8 cellular contexts compared by ENCODE assay signal in the genomic region with DNA sequence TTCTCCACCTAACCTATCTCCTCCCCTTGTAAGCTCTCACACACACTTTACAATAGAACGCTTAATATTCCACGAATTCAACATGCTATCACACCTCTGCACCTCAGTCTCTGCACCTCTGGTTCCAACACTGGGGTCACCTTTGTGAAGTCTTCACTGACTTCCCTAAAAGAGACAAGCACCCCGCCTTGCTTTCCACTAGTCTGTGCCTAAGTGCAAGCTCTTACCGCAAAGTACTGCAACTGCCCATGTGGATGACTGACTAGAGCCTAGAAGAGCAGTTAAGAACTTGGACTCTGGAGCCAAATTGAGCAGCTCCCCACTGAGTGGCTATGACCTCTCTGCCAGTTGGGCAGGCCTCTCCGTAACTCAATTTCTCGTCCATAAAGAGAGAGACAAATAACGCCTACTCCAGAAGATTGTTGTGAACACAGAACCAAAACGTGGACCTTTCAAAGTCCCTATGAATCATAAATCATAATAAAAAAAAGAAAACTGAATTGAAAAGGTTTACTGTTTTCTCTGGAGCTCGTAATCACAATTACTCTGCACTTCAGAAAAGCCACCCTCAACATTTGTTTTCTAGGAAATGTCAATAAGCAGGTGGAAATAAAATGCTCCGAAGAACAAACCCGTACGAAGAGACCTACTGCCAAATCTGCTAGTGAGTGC. TPM values are rescaled to one million over a fixed set of nuclear protein-coding genes. Genes with fewer than 3 reads are reported as not detected.
DNase-seq lines count a peak whose midpoint lies in the region; ATAC-seq, FAIRE-seq and TF ChIP-seq lines count a peak whose summit lies in the region.

No MANE protein-coding gene starts in this region.

- peaks cover 14% of the 10 kb centered on the region for H3K79me1 ChIP-seq in H1 (ENCODE audit: low read depth, low read length)

- H3K56ac ChIP-seq in H1 (replicated peaks; ENCODE audit: insufficient read length, low read depth, low read length): no peak overlapping the region

- H3K18ac ChIP-seq in H1 (ENCODE audit: extremely low read depth, low read length): no peak overlapping the region

- no peak overlapping the region for H3K23ac ChIP-seq in H1 (ENCODE audit: insufficient read length)

- H3K9ac ChIP-seq in H1 (replicated peaks in 1 of 4; ENCODE audit: extremely low read depth in 1 of 4, low read depth in 3 of 4, low read length in 3 of 4): peak overlapping the region in 2 of 4 experiments; percentile 82 to 92; a peak in 1 of 7 replicates

- H3K36me3 ChIP-seq in RWPE2 (ENCODE audit: low read depth) (peaks cover 5% of the 10 kb centered on the region; the same call in 1 of the 2 replicates), H1 (ENCODE audit: control insufficient read depth in 2 of 4, insufficient read depth in 4 of 4, low read length in 3 of 4) (peaks cover 0 to 4% (median 0%) of the 10 kb centered on the region in 4 experiments; a peak in 1 of 8 replicates), aorta (ENCODE audit: control insufficient read depth in 1 of 2, insufficient read depth in 2 of 2, low read length in 1 of 2) (no peaks in the 10 kb centered on the region)

- DNase-seq in A549 (ENCODE audit: low read depth in 1 of 2, low spot score in 1 of 2) (no peak), RWPE2 (ENCODE audit: low spot score) (no peak), H1 (ENCODE audit: low read depth in 1 of 2, low spot score in 2 of 2) (no peak), midbrain (lab: John Stamatoyannopoulos, UW) (peak; percentile 25), aorta (peak; percentile 28 to 51)
- DNase-seq in activated CD4-positive, alpha-beta T cell treated with anti-CD3 and anti-CD28 coated beads, Interleukin-2, amount 50 U/mL, for 4 hours: no peak

- H3K79me2 ChIP-seq in H1 (ENCODE audit: control insufficient read depth in 1 of 2, insufficient read depth in 2 of 2, low read length in 2 of 2): peaks cover 20 to 60% of the 10 kb centered on the region in 2 experiments

- intact Hi-C loops in aorta (cut with DNase I): loop anchor here (10.0 kb wide), 3 partner anchors 393 to 647 kb away; a partner anchor contains a TSS

- no peak overlapping the region for H4K91ac ChIP-seq in H1 (replicated peaks; ENCODE audit: insufficient read length, low read length)

- no peak for TF ChIP-seq EP300 in A549 (IDR thresholded peaks at IDR 0.05)
- TF ChIP-seq EP300 in H1 (IDR thresholded peaks at IDR 0.05; ENCODE audit: borderline replicate concordance in 1 of 2, low read depth in 2 of 2, low read length in 2 of 2): no peak

- peak overlapping the region; percentile 95 to 96 for H3K27ac ChIP-seq in A549
- peak overlapping the region; percentile 82 for H3K27ac ChIP-seq in RWPE2 (ENCODE audit: poor library complexity, severe bottlenecking)
- no peak overlapping the region for H3K27ac ChIP-seq in H1 (ENCODE audit: low read depth, low read length)
- peak overlapping the region; percentile 64 to 93 for H3K27ac ChIP-seq in aorta (ENCODE audit: low read depth in 1 of 2, low read length in 2 of 2)

- H2BK5ac ChIP-seq in H1 (ENCODE audit: low read depth, low read length): no peak overlapping the region

- H3K4me3 ChIP-seq in A549: peak overlapping the region; percentile 94
- peak overlapping the region; percentile 97 for H3K4me3 ChIP-seq in RWPE2 (ENCODE audit: severe bottlenecking)
- H3K4me3 ChIP-seq in H1 (ENCODE audit: extremely low read depth in 1 of 4, insufficient read depth in 2 of 4, low read depth in 3 of 4, low read length in 4 of 4): peak overlapping the region; percentile 81 to 91 (median 87)
- peak overlapping the region; percentile 84 to 92 for H3K4me3 ChIP-seq in aorta (ENCODE audit: low read length in 2 of 2)

- POLR2A ChIA-PET in A549 (lab: Yijun Ruan, JAX) (interaction anchor here (1.0 to 1.9 kb wide), 2 partner anchors 24 to 44 kb away, joined by 3 to 6 read pairs; no protein-coding TSS in a partner anchor), H1 (lab: Charles Lee; ENCODE audit: partially characterized antibody) (interaction anchor here (1.6 kb wide), 1 partner anchor 32 kb away, joined by 3 read pairs; no protein-coding TSS in a partner anchor)

- TF ChIP-seq CTCF in A549 (IDR thresholded peaks at IDR 0.05) (no peak), RWPE2 (IDR thresholded peaks at IDR 0.05; ENCODE audit: poor library complexity, severe bottlenecking) (no peak), H1 (IDR thresholded peaks at IDR 0.05; ENCODE audit: control extremely low read depth in 1 of 3, insufficient read depth in 1 of 3, low read depth in 1 of 3, low read length in 3 of 3) (no peak)

- no peak overlapping the region for H2BK15ac ChIP-seq in H1 (ENCODE audit: low read length)

- 0 out of 2 replicates have a peak, but pooled peaks cover 3% of the 10 kb centered on the region for H3K23me2 ChIP-seq in H1 (ENCODE audit: low read depth, low read length)

- no peak overlapping the region for H3K4ac ChIP-seq in H1 (replicated peaks; ENCODE audit: insufficient read length, low read depth, low read length)

- H4K20me1 ChIP-seq in H1 (replicated peaks in 1 of 2; ENCODE audit: control insufficient read depth in 1 of 2, insufficient read depth in 2 of 2, low read length in 2 of 2): peaks cover 2 to 7% of the 10 kb centered on the region in 2 experiments

- TF ChIP-seq RAD21 in A549 (conservative IDR thresholded peaks at IDR 0.05 in 1 of 2, IDR thresholded peaks at IDR 0.05 in 1 of 2) (no peak), H1 (IDR thresholded peaks at IDR 0.05 in 1 of 2, conservative IDR thresholded peaks at IDR 0.05 in 1 of 2; ENCODE audit: low read depth in 2 of 2, low read length in 2 of 2) (no peak)

- 20% methylated on average over 12 of the region's 12 CpGs for WGBS in A549 (ENCODE audit: missing lambda C conversion rate)
- WGBS in H1 (ENCODE audit: extremely low coverage in 1 of 2, insufficient coverage in 1 of 2, insufficient read length in 1 of 2, insufficient replicate concordance in 2 of 2, low coverage in 1 of 2, low lambda C conversion rate in 2 of 2, missing lambda C conversion rate in 1 of 2), 2 experiments: 82% methylated on average over 12 of the region's 12 CpGs; no CpG with 5 or more reads in 1 of the 2 experiments
- WGBS in aorta, 2 donors: 14 to 16% methylated on average over 12 of the region's 12 CpGs

- no peak overlapping the region for H4K5ac ChIP-seq in H1 (ENCODE audit: insufficient read length, low read depth, low read length)

- no peaks in the 10 kb centered on the region for H3K9me3 ChIP-seq in A549
- H3K9me3 ChIP-seq in RWPE2 (ENCODE audit: severe bottlenecking): no peaks in the 10 kb centered on the region
- no peaks in the 10 kb centered on the region for H3K9me3 ChIP-seq in H1 (ENCODE audit: insufficient read depth in 2 of 2, low read depth in 1 of 2, low read length in 1 of 2)
- no peaks in the 10 kb centered on the region for H3K9me3 ChIP-seq in aorta (ENCODE audit: control insufficient read depth, low read length)

- no peak overlapping the region for H4K8ac ChIP-seq in H1 (ENCODE audit: extremely low read depth, insufficient read depth, low read length)

- no peak overlapping the region for H2BK12ac ChIP-seq in H1 (ENCODE audit: low read depth, low read length)

- no peak overlapping the region for H3K14ac ChIP-seq in H1 (ENCODE audit: insufficient read length)

- CTCF ChIA-PET in A549 (lab: Yijun Ruan, JAX) (interaction anchor here (0.7 to 1.1 kb wide), 2 partner anchors 124 to 490 kb away, joined by 3 read pairs; no protein-coding TSS in a partner anchor), H1 (lab: Charles Lee; ENCODE audit: partially characterized antibody) (interaction anchor here (0.6 to 1.3 kb wide), 4 partner anchors 14 to 250 kb away, joined by 3 to 5 read pairs (median 3); no protein-coding TSS in a partner anchor)

- H2BK120ac ChIP-seq in H1 (replicated peaks; ENCODE audit: low read depth, low read length): no peak overlapping the region

- no peak for TF ChIP-seq POLR2A in A549 (IDR thresholded peaks at IDR 0.05; ENCODE audit: low read length)
- TF ChIP-seq POLR2A in H1 (IDR thresholded peaks at IDR 0.05; ENCODE audit: control extremely low read depth in 1 of 2, low read depth in 2 of 2, low read length in 2 of 2): 0 out of 3 replicates have a peak, but pooled peaks of 1 of the 2 experiments have one; percentile 23

- H2AFZ ChIP-seq in H1 (ENCODE audit: low read length): no peak overlapping the region

- no peak overlapping the region for H2BK20ac ChIP-seq in H1 (ENCODE audit: low read length)

- ATAC-seq in A549 (no peak), GM18511 (IDR thresholded peaks at IDR 0.05; ENCODE audit: unreplicated experiment) (peak; percentile 22), RWPE2 (ENCODE audit: low read depth) (no peak), aorta (ENCODE audit: low FRiP score) (no peak), HG02870 (IDR thresholded peaks at IDR 0.05; ENCODE audit: unreplicated experiment) (no peak)

- H3K4me1 ChIP-seq in A549 (peaks cover 44% of the 10 kb centered on the region), RWPE2 (ENCODE audit: insufficient read depth, poor library complexity, severe bottlenecking) (peaks cover 33% of the 10 kb centered on the region), H1 (replicated peaks in 1 of 4; ENCODE audit: control insufficient read depth in 3 of 4, insufficient read depth in 4 of 4, low read length in 3 of 4) (peaks cover 7 to 9% (median 7%) of the 10 kb centered on the region in 4 experiments; a peak in 6 of 7 replicates), aorta (ENCODE audit: control insufficient read depth in 1 of 2, insufficient read depth in 2 of 2, low read length in 2 of 2) (peaks cover 3 to 27% of the 10 kb centered on the region in 2 donors)

- no peak overlapping the region for H2AK5ac ChIP-seq in H1 (ENCODE audit: low read depth, low read length)

- H3K27me3 ChIP-seq in RWPE2 (ENCODE audit: insufficient read depth, poor library complexity, severe bottlenecking) (no peaks in the 10 kb centered on the region), H1 (replicated peaks in 1 of 4; ENCODE audit: control insufficient read depth in 3 of 4, extremely low read depth in 1 of 4, insufficient read depth in 3 of 4, low read length in 3 of 4) (no peaks in the 10 kb centered on the region), aorta (ENCODE audit: control insufficient read depth in 1 of 2, insufficient read depth in 2 of 2, low read length in 1 of 2) (no peaks in the 10 kb centered on the region)

- H3K4me2 ChIP-seq in A549 (peak overlapping the region; percentile 84), H1 (ENCODE audit: insufficient read depth in 1 of 2, low read depth in 2 of 2, low read length in 2 of 2) (peak overlapping the region; percentile 83 to 99)

- FAIRE-seq in A549 (lab: Jason Lieb, UNC): no peak
- no peak for FAIRE-seq in H1 (lab: Jason Lieb, UNC)

RNA-seq across cellular contexts. Expression of a gene that starts 1.2 kb away (rescaled TPM):
- polyA plus RNA-seq in A549 (2011; rRNA removed) (48.7 and 54.9 TPM in 2 replicates), A549 (2017; fragmentation: RNase III; extraction: RNeasy Plus Mini Kit Qiagen cat#74134 plus additional on column Dnase treatment) (29.8 to 33.2 TPM (median 31.2 TPM) in 3 replicates), H1 (2011; rRNA removed) (6.6 and 9.7 TPM in 2 replicates), aorta (10 to 100 TPM; 46.1 to 59.5 TPM)
- polyA plus RNA-seq in A549 (2012; cell fraction: cytosol; rRNA removed): 8.9 and 10.3 TPM in 2 replicates
- polyA plus RNA-seq in A549 (2012; cell fraction: nucleus; rRNA removed): 7.4 and 9.9 TPM in 2 replicates
- 24.3 and 33.7 TPM in 2 replicates for polyA minus RNA-seq in A549 (2011; rRNA and poly(A)+ RNA removed)
- 20.9 and 21.9 TPM in 2 replicates for total RNA-seq in H1 (2021; fragmentation: NEBNext Ultra II Directional; extraction: Animal tissue kit (Norgen Biotek cat#: 25700))
- 13.2 TPM for polyA plus RNA-seq in H1 (2011; cell fraction: cytosol; rRNA removed)
- 18.1 TPM for polyA plus RNA-seq in H1 (2011; cell fraction: nucleus; rRNA removed)
- polyA plus RNA-seq in H1 (2012, experiment 1 of 2): 18.8 to 22.2 TPM (median 20.2 TPM) in 4 replicates
- 2.7 TPM for polyA plus RNA-seq in H1 (2012, experiment 2 of 2)
- polyA plus RNA-seq in H1 (2013, experiment 1 of 2): 29.2 TPM
- 34.3 TPM for polyA plus RNA-seq in H1 (2013, experiment 2 of 2)
- 9.6 and 15.1 TPM in 2 replicates for polyA minus RNA-seq in H1 (2011; rRNA and poly(A)+ RNA removed)
- polyA minus RNA-seq in H1 (2011; cell fraction: cytosol; rRNA and poly(A)+ RNA removed): 11.4 TPM
- polyA minus RNA-seq in H1 (2011; cell fraction: nucleus; rRNA and poly(A)+ RNA removed): 21.1 TPM
- total RNA-seq in aorta: 10 to 100 TPM; 64.4 to 82.8 TPM

RNA-seq across cellular contexts. Expression of a gene that starts 44.5 kb away (rescaled TPM):
- not detected in 2 replicates for polyA plus RNA-seq in A549 (2011; rRNA removed)
- not detected in 2 replicates for polyA plus RNA-seq in A549 (2012; cell fraction: cytosol; rRNA removed)
- polyA plus RNA-seq in A549 (2012; cell fraction: nucleus; rRNA removed): not detected in 2 replicates
- polyA plus RNA-seq in A549 (2017; fragmentation: RNase III; extraction: RNeasy Plus Mini Kit Qiagen cat#74134 plus additional on column Dnase treatment): not detected in 3 replicates
- not detected in 2 replicates for polyA minus RNA-seq in A549 (2011; rRNA and poly(A)+ RNA removed)
- not detected in 2 replicates for total RNA-seq in H1 (2021; fragmentation: NEBNext Ultra II Directional; extraction: Animal tissue kit (Norgen Biotek cat#: 25700))
- polyA plus RNA-seq in H1 (2011; rRNA removed): not detected in 2 replicates
- polyA plus RNA-seq in H1 (2011; cell fraction: cytosol; rRNA removed): not detected
- polyA plus RNA-seq in H1 (2011; cell fraction: nucleus; rRNA removed): not detected
- not detected in 4 replicates for polyA plus RNA-seq in H1 (2012, experiment 1 of 2)
- not detected for polyA plus RNA-seq in H1 (2012, experiment 2 of 2)
- polyA plus RNA-seq in H1 (2013, experiment 1 of 2): 0.02 TPM
- not detected for polyA plus RNA-seq in H1 (2013, experiment 2 of 2)
- not detected in 2 replicates for polyA minus RNA-seq in H1 (2011; rRNA and poly(A)+ RNA removed)
- polyA minus RNA-seq in H1 (2011; cell fraction: cytosol; rRNA and poly(A)+ RNA removed): not detected
- polyA minus RNA-seq in H1 (2011; cell fraction: nucleus; rRNA and poly(A)+ RNA removed): not detected
- not detected for total RNA-seq in aorta
- not detected for polyA plus RNA-seq in aorta

Comparison
In these comparisons a context has a peak if more than half of its experiments do, and no peak if none do; other contexts are left out.
1. DNase-seq: peak in midbrain (single experiment) and aorta (2 of 2); none in A549 (0 of 2), RWPE2 (single experiment), H1 (0 of 2) and activated CD4-positive, alpha-beta T cell treated with anti-CD3 and anti-CD28 coated beads, Interleukin-2, amount 50 U/mL, for 4 hours (0 of 2).
2. Peak in every context shown above with its lines, with median percentiles within 50 percentile points of each other: H3K4me3 ChIP-seq.